12 cellular contexts compared by ENCODE assay signal in genomic region chr14:22268875-22269274, GRCh38.
A peak's percentile ranks its signal among the peaks of the same experiment; 100 is the strongest.
DNase-seq lines count a peak whose midpoint lies in the region; ATAC-seq, FAIRE-seq and TF ChIP-seq lines count a peak whose summit lies in the region.
"Had no signal": no experiment of that assay in that cellular context is flagged by ENCODE, and none has a peak within 500 bp of the region (broad histone marks: within the 10 kb centered on the region; RNA-seq: fewer than 3 reads in every experiment).

No MANE protein-coding gene starts in this region.

- no peaks in the 10 kb centered on the region for H4K20me1 ChIP-seq in HepG2 (ENCODE audit: insufficient read depth, low read length)

- DNase-seq in CD4-positive, alpha-beta T cell = no peak
- DNase-seq in T-helper 2 cell treated with Interferon-gamma antibody and Interleukin-4, amounts not matched to agents 5 μg/mL and 100 μg/mL, for 36 hours (ENCODE audit: low spot score) = no peak
- DNase-seq in fibroblast of the aortic adventitia (ENCODE audit: low read depth) (peak; percentile 5), HepG2 (ENCODE audit: low spot score) (no peak), amniotic stem cell (lab: John Stamatoyannopoulos, UW) (no peak), NAMALWA (ENCODE audit: low spot score) (no peak), gastrocnemius medialis (no peak)
- DNase-seq: DMS79 treated with DMSO at 0.1 percent for 48 hours, hippocampal formation, naive B cell had no signal

- WGBS in HepG2 (ENCODE audit: low lambda C conversion rate) = 58% methylated on average over 2 of the region's 2 CpGs

- no peak for TF ChIP-seq EP300 in HepG2 (IDR thresholded peaks at IDR 0.05; ENCODE audit: low read depth in 2 of 2, low read length in 2 of 2)
- no peak for TF ChIP-seq EP300 in HepG2 (CRISPR knock-in tag; IDR thresholded peaks at IDR 0.05; ENCODE audit: borderline replicate concordance)

- POLR2A ChIA-PET in CD4-positive, alpha-beta T cell (lab: Charles Lee) = interaction anchor here (1.1 kb wide), 1 partner anchor 293 kb away, joined by 3 read pairs; no protein-coding TSS in a partner anchor
- POLR2A ChIA-PET in HEK293 (lab: Yijun Ruan, JAX) = no interaction called here
- POLR2A ChIA-PET in HepG2 (lab: Yijun Ruan, JAX) = no interaction called here

- H3K4me1 Mint-ChIP-seq in CD4-positive, alpha-beta T cell (ENCODE audit: low read depth) = peaks cover 8% of the 10 kb centered on the region
- H3K4me1 Mint-ChIP-seq in T-helper 2 cell treated with Interferon-gamma antibody and Interleukin-4, amounts not matched to agents 5 μg/mL and 100 μg/mL, for 36 hours (ENCODE audit: low read depth) = peaks cover 6% of the 10 kb centered on the region

- TF ChIP-seq POLR2A in HepG2 (IDR thresholded peaks at IDR 0.05; ENCODE audit: insufficient read depth in 1 of 2, low read depth in 2 of 2, low read length in 2 of 2) (no peak), gastrocnemius medialis (IDR thresholded peaks at IDR 0.05) (no peak)

- peaks cover 11% of the 10 kb centered on the region for H3K4me1 ChIP-seq in HEK293 (ENCODE audit: control insufficient read depth, insufficient read depth, low read length)
- H3K4me1 ChIP-seq in HepG2 (ENCODE audit: insufficient read depth, low read length) = no peaks in the 10 kb centered on the region
- H3K4me1 ChIP-seq in gastrocnemius medialis = no peaks in the 10 kb centered on the region

- TF ChIP-seq CTCF in CD4-positive, alpha-beta T cell (IDR thresholded peaks at IDR 0.05) = no peak
- TF ChIP-seq CTCF in HEK293 (tag by site-specific recombination; IDR thresholded peaks at IDR 0.05) (no peak), fibroblast of the aortic adventitia (IDR thresholded peaks at IDR 0.05; ENCODE audit: insufficient read depth, low read length) (no peak), HepG2 (CRISPR knock-in tag; IDR thresholded peaks at IDR 0.05) (no peak), gastrocnemius medialis (IDR thresholded peaks at IDR 0.05 in 4 of 5, conservative IDR thresholded peaks at IDR 0.05 in 1 of 5) (no peak)

- H3K9me3 Mint-ChIP-seq in CD4-positive, alpha-beta T cell = no peaks in the 10 kb centered on the region
- no peaks in the 10 kb centered on the region for H3K9me3 Mint-ChIP-seq in T-helper 2 cell treated with Interferon-gamma antibody and Interleukin-4, amounts not matched to agents 5 μg/mL and 100 μg/mL, for 36 hours
- H3K9me3 Mint-ChIP-seq: naive B cell had no signal

- no peaks in the 10 kb centered on the region for H3K9me3 ChIP-seq in CD4-positive, alpha-beta T cell (ENCODE audit: control insufficient read depth, low read length)
- H3K9me3 ChIP-seq in HEK293 (ENCODE audit: control insufficient read depth, insufficient read depth, low read depth, low read length) (no peaks in the 10 kb centered on the region), HepG2 (ENCODE audit: low read length) (no peaks in the 10 kb centered on the region), gastrocnemius medialis (no peaks in the 10 kb centered on the region)

- H3K27me3 Mint-ChIP-seq in CD4-positive, alpha-beta T cell = no peaks in the 10 kb centered on the region
- H3K27me3 Mint-ChIP-seq in T-helper 2 cell treated with Interferon-gamma antibody and Interleukin-4, amounts not matched to agents 5 μg/mL and 100 μg/mL, for 36 hours (ENCODE audit: low read depth) = no peaks in the 10 kb centered on the region

- no peak for TF ChIP-seq RAD21 in HepG2 (CRISPR knock-in tag; IDR thresholded peaks at IDR 0.05)

- FAIRE-seq in HepG2 (lab: Jason Lieb, UNC) = no peak
- FAIRE-seq: TTC549 had no signal

- CTCF ChIA-PET in CD4-positive, alpha-beta T cell (lab: Charles Lee) = interaction anchor here (2.1 kb wide), 1 partner anchor 302 kb away, joined by 4 read pairs; no protein-coding TSS in a partner anchor
- CTCF ChIA-PET in HEK293 (lab: Yijun Ruan, JAX) (interaction anchor here (0.6 to 2.5 kb wide), 8 partner anchors 9 to 349 kb away, joined by 3 to 19 read pairs (median 4); no protein-coding TSS in a partner anchor), HepG2 (lab: Yijun Ruan, JAX; ENCODE audit: low intra/inter-chr PET ratio, low total read pairs) (no interaction called here)

- H3K4me3 Mint-ChIP-seq in CD4-positive, alpha-beta T cell = peak overlapping the region; percentile 56
- H3K4me3 Mint-ChIP-seq in T-helper 2 cell treated with Interferon-gamma antibody and Interleukin-4, amounts not matched to agents 5 μg/mL and 100 μg/mL, for 36 hours = peak overlapping the region; percentile 54
- H3K4me3 Mint-ChIP-seq: naive B cell had no signal

- H2AFZ ChIP-seq in HepG2 (ENCODE audit: low read length) = no peak overlapping the region

- no peaks in the 10 kb centered on the region for H3K27me3 ChIP-seq in CD4-positive, alpha-beta T cell (ENCODE audit: control insufficient read depth, insufficient read depth, low read length)
- H3K27me3 ChIP-seq in HepG2 (ENCODE audit: control insufficient read depth in 1 of 2, insufficient read depth in 2 of 2, low read length in 2 of 2) (peaks cover 3 to 10% of the 10 kb centered on the region in 2 experiments; a peak in 2 of 5 replicates), gastrocnemius medialis (no peaks in the 10 kb centered on the region)

- H3K79me2 ChIP-seq in HepG2 (ENCODE audit: insufficient read depth, low read length) = no peaks in the 10 kb centered on the region

- no peak overlapping the region for H3K4me2 ChIP-seq in HepG2 (ENCODE audit: low read depth, low read length)

- H3K27ac ChIP-seq in CD4-positive, alpha-beta T cell (ENCODE audit: low read depth, low read length) = no peak overlapping the region
- H3K27ac ChIP-seq in HEK293 (ENCODE audit: extremely low read depth, low read depth, low read length) (no peak overlapping the region), HepG2 (ENCODE audit: extremely low read length, insufficient read depth, low read length) (no peak overlapping the region), gastrocnemius medialis (no peak overlapping the region)

- H3K36me3 ChIP-seq in HEK293 (ENCODE audit: control insufficient read depth in 2 of 2, insufficient read depth in 1 of 2, low read length in 2 of 2) (no peaks in the 10 kb centered on the region), HepG2 (replicated peaks in 1 of 2; ENCODE audit: control insufficient read depth in 1 of 2, insufficient read depth in 2 of 2, low read length in 2 of 2) (no peaks in the 10 kb centered on the region), gastrocnemius medialis (no peaks in the 10 kb centered on the region)

- in situ Hi-C loops in HepG2 (cut with HindIII; ENCODE audit: extremely low pct_ligation_motif_present, low pct_unique_long_range_greater_than_20kb) (no loop called here), gastrocnemius medialis (cut with MboI; ENCODE audit: low sequenced_read_pairs in 4 of 4) (no loop called here)

- BruUV-seq in HepG2 (replicated peaks; lab: Mats Ljungman, UMichigan) = no TSS peak

- H3K4me3 ChIP-seq in HEK293 (ENCODE audit: low read depth, low read length) (no peak overlapping the region), fibroblast of the aortic adventitia (ENCODE audit: low read depth, low read length) (no peak overlapping the region), HepG2 (replicated peaks in 1 of 3; ENCODE audit: insufficient read depth in 1 of 3, low read depth in 2 of 3, low read length in 3 of 3) (no peak overlapping the region), gastrocnemius medialis (no peak overlapping the region)

- ATAC-seq in CD4-positive, alpha-beta T cell (ENCODE audit: poor library complexity) = peak; percentile 72
- ATAC-seq in HepG2 (no peak), gastrocnemius medialis (no peak)

- H3K36me3 Mint-ChIP-seq in CD4-positive, alpha-beta T cell (ENCODE audit: low read depth) = no peaks in the 10 kb centered on the region
- no peaks in the 10 kb centered on the region for H3K36me3 Mint-ChIP-seq in T-helper 2 cell treated with Interferon-gamma antibody and Interleukin-4, amounts not matched to agents 5 μg/mL and 100 μg/mL, for 36 hours (ENCODE audit: low read depth)
- H3K36me3 Mint-ChIP-seq: naive B cell had no signal

- H3K27ac Mint-ChIP-seq in CD4-positive, alpha-beta T cell = peak overlapping the region; percentile 86
- peak overlapping the region; percentile 68 for H3K27ac Mint-ChIP-seq in T-helper 2 cell treated with Interferon-gamma antibody and Interleukin-4, amounts not matched to agents 5 μg/mL and 100 μg/mL, for 36 hours

- H3K9ac ChIP-seq in HepG2 (ENCODE audit: insufficient read depth, low read depth, low read length) = no peak overlapping the region

- intact Hi-C loops in CD4-positive, alpha-beta T cell (cut with DNase I, micrococcal nuclease) = no loop called here
- intact Hi-C loops in HepG2 (cut with micrococcal nuclease; ENCODE audit: unreplicated experiment) = no loop called here
- intact Hi-C loops in gastrocnemius medialis (cut with DNase I; ENCODE audit: low total_unique reads) = no loop called here

TF ChIP-seq in HEK293, 187 proteins besides CTCF, POLR2A, EP300 and RAD21 (continues in another document):
- TF ChIP-seq FEZF1 (tag by site-specific recombination; IDR thresholded peaks at IDR 0.05) = peak; percentile 63
- TF ChIP-seq ZNF704 (tag by site-specific recombination; IDR thresholded peaks at IDR 0.05) = no peak
- 0 out of 2 replicates have a peak, but pooled peaks have one; percentile 15 for TF ChIP-seq ZNF394 (tag by site-specific recombination; IDR thresholded peaks at IDR 0.05; ENCODE audit: borderline replicate concordance)
- peak; percentile 46; the same call in 1 of the 2 replicates for TF ChIP-seq ZNF335 (tag by site-specific recombination; conservative IDR thresholded peaks at IDR 0.05)

TF ChIP-seq in HepG2, 621 proteins besides CTCF, POLR2A, EP300 and RAD21:
- TF ChIP-seq YEATS2 (CRISPR knock-in tag; IDR thresholded peaks at IDR 0.05; ENCODE audit: borderline replicate concordance) (no peak), ZNF614 (CRISPR knock-in tag; IDR thresholded peaks at IDR 0.05; ENCODE audit: borderline replicate concordance) (no peak), ZNF546 (CRISPR knock-in tag; conservative IDR thresholded peaks at IDR 0.05) (no peak), RARA (CRISPR knock-in tag; IDR thresholded peaks at IDR 0.05) (no peak), ZNF225 (CRISPR knock-in tag; IDR thresholded peaks at IDR 0.05) (no peak), ZNF777 (CRISPR knock-in tag; IDR thresholded peaks at IDR 0.05) (no peak), ZNF678 (CRISPR knock-in tag; IDR thresholded peaks at IDR 0.05) (no peak), KDM1A (CRISPR knock-in tag; IDR thresholded peaks at IDR 0.05) (no peak), U2AF1 (optimal IDR thresholded peaks at IDR 0.05; ENCODE audit: low read depth, low read length) (no peak), MBNL3 (CRISPR knock-in tag; conservative IDR thresholded peaks at IDR 0.05) (no peak), SRF (IDR thresholded peaks at IDR 0.05; ENCODE audit: low read depth, low read length) (no peak), TAF15 (IDR thresholded peaks at IDR 0.05; ENCODE audit: low read depth, low read length, poor library complexity, severe bottlenecking) (no peak)
